24 cellular contexts compared by ENCODE assay signal in genomic region chr10:105017116-105017515, GRCh38.
A peak's percentile ranks its signal among the peaks of the same experiment; 100 is the strongest.
DNase-seq lines count a peak whose midpoint lies in the region; ATAC-seq, FAIRE-seq and TF ChIP-seq lines count a peak whose summit lies in the region.
"Had no signal": no experiment of that assay in that cellular context is flagged by ENCODE, and none has a peak within 500 bp of the region (broad histone marks: within the 10 kb centered on the region; RNA-seq: fewer than 3 reads in every experiment).

No MANE protein-coding gene starts in this region.

- no peak overlapping the region for H3K4me3 ChIP-seq in astrocyte (ENCODE audit: insufficient read depth, low read depth, low read length)
- H3K4me3 ChIP-seq in heart right ventricle, result no peak overlapping the region
- H3K4me3 ChIP-seq: A549, breast epithelium, esophagus squamous epithelium, uterus had no signal

- H3K4me2 ChIP-seq in astrocyte (ENCODE audit: low read length), result peak overlapping the region; percentile 54
- H3K4me2 ChIP-seq: A549 had no signal

- H3K79me2 ChIP-seq in astrocyte (ENCODE audit: insufficient read depth, low read length), result no peaks in the 10 kb centered on the region

- no peak overlapping the region for H3K4me3 Mint-ChIP-seq in activated CD4-positive, alpha-beta T cell treated with anti-CD3 and anti-CD28 coated beads, Interleukin-2, amount 10 ng/mL, durations not matched to agents 24 days and 14 days
- H3K4me3 Mint-ChIP-seq in astrocyte (ENCODE audit: unreplicated experiment), result no peak overlapping the region
- H3K4me3 Mint-ChIP-seq: CD4-positive, CD25-positive, alpha-beta regulatory T cell; T-helper 1 cell treated with Interleukin-12 subunit alpha and Interleukin-12 subunit beta and Interleukin-4 antibody, amounts not matched to agents 30 μg/mL and 1 μg/mL, for 36 hours had no signal

- no peaks in the 10 kb centered on the region for H3K27me3 Mint-ChIP-seq in activated CD4-positive, alpha-beta T cell treated with anti-CD3 and anti-CD28 coated beads, Interleukin-2, amount 10 ng/mL, durations not matched to agents 24 days and 14 days
- H3K27me3 Mint-ChIP-seq in astrocyte (ENCODE audit: low read depth, unreplicated experiment), result no peaks in the 10 kb centered on the region
- H3K27me3 Mint-ChIP-seq: CD4-positive, CD25-positive, alpha-beta regulatory T cell had no signal

- WGBS in heart right ventricle, 2 donors, result 71 to 86% methylated on average over 2 of the region's 2 CpGs

- H3K9me3 ChIP-seq in astrocyte (ENCODE audit: insufficient read depth, low read depth, low read length), result no peaks in the 10 kb centered on the region
- H3K9me3 ChIP-seq in heart right ventricle, result peaks cover 0 to 4% (median 0%) of the 10 kb centered on the region in 11 donors
- H3K9me3 ChIP-seq: A549, breast epithelium, esophagus squamous epithelium, uterus had no signal

- H3K36me3 Mint-ChIP-seq in activated CD4-positive, alpha-beta T cell treated with anti-CD3 and anti-CD28 coated beads, Interleukin-2, amount 10 ng/mL, durations not matched to agents 24 days and 14 days (ENCODE audit: low read depth), result no peaks in the 10 kb centered on the region
- H3K36me3 Mint-ChIP-seq in astrocyte (ENCODE audit: low read depth, unreplicated experiment), result no peaks in the 10 kb centered on the region
- H3K36me3 Mint-ChIP-seq: CD4-positive, CD25-positive, alpha-beta regulatory T cell had no signal

- H3K4me1 ChIP-seq in astrocyte (ENCODE audit: insufficient read depth, low read length), result peaks cover 11% of the 10 kb centered on the region
- no peaks in the 10 kb centered on the region for H3K4me1 ChIP-seq in heart right ventricle
- H3K4me1 ChIP-seq: A549, breast epithelium, esophagus squamous epithelium, uterus had no signal

- H3K27ac ChIP-seq in astrocyte (ENCODE audit: low read depth, low read length) (peak overlapping the region; percentile 34), heart right ventricle (no peak overlapping the region)
- H3K27ac ChIP-seq: A549, breast epithelium, esophagus squamous epithelium, uterus had no signal

- no peak overlapping the region for H3K9ac ChIP-seq in astrocyte (ENCODE audit: low read length)

- ATAC-seq in heart right ventricle, result no peak
- ATAC-seq: A549, Right ventricle myocardium inferior, sciatic nerve had no signal

- DNase-seq in activated CD4-positive, alpha-beta T cell treated with anti-CD3 and anti-CD28 coated beads for 48 hours, result peak; percentile 24
- no peak for DNase-seq in activated CD4-positive, alpha-beta T cell treated with anti-CD3 and anti-CD28 coated beads, Interleukin-2, amount 10 ng/mL, durations not matched to agents 24 days and 14 days
- DNase-seq in HS-5 (ENCODE audit: low read depth) (peak; percentile 10), astrocyte (ENCODE audit: low read depth) (peak; percentile 77), non-pigmented ciliary epithelial cell (ENCODE audit: low read depth) (peak; percentile 35), EL (no peak), heart right ventricle (no peak)
- DNase-seq in stimulated activated naive CD4-positive, alpha-beta T cell treated with Interleukin-2 at 50 U/mL for 16 hours (lab: John Stamatoyannopoulos, UW), result no peak
- DNase-seq: activated CD4-positive, CD25-positive, alpha-beta regulatory T cell; CD4-positive, CD25-positive, alpha-beta regulatory T cell; DMS79 treated with DMSO at 0.1 percent for 48 hours; esophagus squamous epithelium; IMR-90; MV-4-11; NCI-H1930; NCI-H446 treated with DMSO at 0.1 percent for 48 hours; nucleus accumbens; stimulated activated naive CD4-positive, alpha-beta T cell; uterus had no signal

- H3K9me3 Mint-ChIP-seq in activated CD4-positive, alpha-beta T cell treated with anti-CD3 and anti-CD28 coated beads, Interleukin-2, amount 10 ng/mL, durations not matched to agents 24 days and 14 days, result no peaks in the 10 kb centered on the region
- H3K9me3 Mint-ChIP-seq in astrocyte (ENCODE audit: unreplicated experiment), result no peaks in the 10 kb centered on the region

- H2AFZ ChIP-seq in astrocyte (ENCODE audit: low read depth, low read length), result no peak overlapping the region

- FAIRE-seq in astrocyte (lab: Jason Lieb, UNC), result no peak
- FAIRE-seq: A549 had no signal

- no peak overlapping the region for H3K27ac Mint-ChIP-seq in activated CD4-positive, alpha-beta T cell treated with anti-CD3 and anti-CD28 coated beads, Interleukin-2, amount 10 ng/mL, durations not matched to agents 24 days and 14 days
- peak overlapping the region; percentile 95 for H3K27ac Mint-ChIP-seq in astrocyte (ENCODE audit: unreplicated experiment)
- H3K27ac Mint-ChIP-seq: CD4-positive, CD25-positive, alpha-beta regulatory T cell; T-helper 1 cell treated with Interleukin-12 subunit alpha and Interleukin-12 subunit beta and Interleukin-4 antibody, amounts not matched to agents 30 μg/mL and 1 μg/mL, for 36 hours had no signal

- no peaks in the 10 kb centered on the region for H3K36me3 ChIP-seq in astrocyte (ENCODE audit: insufficient read depth, low read length)
- H3K36me3 ChIP-seq in heart right ventricle, result no peaks in the 10 kb centered on the region
- H3K36me3 ChIP-seq: breast epithelium, esophagus squamous epithelium, uterus had no signal

- no peaks in the 10 kb centered on the region for H3K27me3 ChIP-seq in astrocyte (ENCODE audit: insufficient read depth, low read length)
- no peaks in the 10 kb centered on the region for H3K27me3 ChIP-seq in heart right ventricle
- H3K27me3 ChIP-seq: breast epithelium, esophagus squamous epithelium, uterus had no signal

- H4K20me1 ChIP-seq in astrocyte (ENCODE audit: insufficient read depth, low read length), result no peaks in the 10 kb centered on the region

- H3K4me1 Mint-ChIP-seq in activated CD4-positive, alpha-beta T cell treated with anti-CD3 and anti-CD28 coated beads, Interleukin-2, amount 10 ng/mL, durations not matched to agents 24 days and 14 days, result peaks cover 3% of the 10 kb centered on the region
- peaks cover 18% of the 10 kb centered on the region for H3K4me1 Mint-ChIP-seq in astrocyte (ENCODE audit: low read depth, unreplicated experiment)
- H3K4me1 Mint-ChIP-seq: CD4-positive, CD25-positive, alpha-beta regulatory T cell had no signal

- intact Hi-C loops in activated CD4-positive, alpha-beta T cell treated with anti-CD3 and anti-CD28 coated beads, Interleukin-2, amount 10 ng/mL, durations not matched to agents 24 days and 14 days (cut with micrococcal nuclease), result no loop called here
- intact Hi-C loops in heart right ventricle (cut with DNase I), result no loop called here

- TF ChIP-seq CTCF in astrocyte (IDR thresholded peaks at IDR 0.05; ENCODE audit: insufficient read depth, low read depth, low read length) (no peak), heart right ventricle (IDR thresholded peaks at IDR 0.05) (no peak)

Comparison
In these comparisons a context has a peak if more than half of its experiments do, and no peak if none do; other contexts are left out.
1. DNase-seq: peak in activated CD4-positive, alpha-beta T cell treated with anti-CD3 and anti-CD28 coated beads for 48 hours (single experiment), HS-5 (single experiment), astrocyte (single experiment) and non-pigmented ciliary epithelial cell (single experiment); none in activated CD4-positive, alpha-beta T cell treated with anti-CD3 and anti-CD28 coated beads, Interleukin-2, amount 10 ng/mL, durations not matched to agents 24 days and 14 days (single experiment), EL (single experiment), heart right ventricle (0 of 2) and stimulated activated naive CD4-positive, alpha-beta T cell treated with Interleukin-2 at 50 U/mL for 16 hours (single experiment).